Comparison of ENCODE assay signal across 14 cellular contexts in genomic region chr6:134041093-134041492, GRCh38. TPM values are rescaled to one million over a fixed set of nuclear protein-coding genes. Genes with fewer than 3 reads are reported as not detected.
DNase-seq lines count a peak whose midpoint lies in the region; ATAC-seq and TF ChIP-seq lines count a peak whose summit lies in the region.
"Had no signal": no experiment of that assay in that cellular context is flagged by ENCODE, and none has a peak within 500 bp of the region (broad histone marks: within the 10 kb centered on the region; RNA-seq: fewer than 3 reads in every experiment).

No MANE protein-coding gene starts in this region.

- H3K4me3 Mint-ChIP-seq in CD14-positive monocyte = peak overlapping the region in 1 of 2 donors; percentile 49
- H3K4me3 Mint-ChIP-seq: activated naive CD8-positive, alpha-beta T cell treated with anti-CD3 and anti-CD28 coated beads, Interleukin-2, amount 10 ng/mL, durations not matched to agents 7 days and 5 days; CD8-positive, alpha-beta T cell had no signal

- no peak for DNase-seq in CD14-positive monocyte (ENCODE audit: low spot score)
- peak; percentile 78 for DNase-seq in M059J (ENCODE audit: low read depth)
- DNase-seq in hepatic stellate cell (ENCODE audit: low spot score) = peak; percentile 48
- no peak for DNase-seq in KBM-7
- no peak for DNase-seq in activated CD8-positive, alpha-beta memory T cell treated with anti-CD3 and anti-CD28 coated beads for 24 hours
- DNase-seq in GDM1 (lab: John Stamatoyannopoulos, UW) = no peak
- DNase-seq in stimulated activated CD8-positive, alpha-beta memory T cell treated with anti-CD3 and anti-CD28 coated beads, Interleukin-4, amount 100 ng/mL, for 48 hours = no peak
- DNase-seq: activated CD4-positive, alpha-beta T cell treated with anti-CD3 and anti-CD28 coated beads for 48 hours; activated naive CD8-positive, alpha-beta T cell treated with anti-CD3 and anti-CD28 coated beads, Interleukin-2, amount 10 ng/mL, durations not matched to agents 7 days and 5 days; CD8-positive, alpha-beta T cell; erythroblast; MG63; SHP77 had no signal

- intact Hi-C loops in CD14-positive monocyte (cut with micrococcal nuclease) = no loop called here

- in situ Hi-C loops in KBM-7 (cut with MboI; ENCODE audit: low pct_unique_long_range_greater_than_20kb, low sequenced_read_pairs) = no loop called here

- H3K27me3 Mint-ChIP-seq in CD14-positive monocyte (ENCODE audit: low read depth in 3 of 3) = peaks cover 0 to 3% (median 0%) of the 10 kb centered on the region in 3 donors

- H3K4me1 Mint-ChIP-seq in CD14-positive monocyte = peaks cover 28% of the 10 kb centered on the region

- peaks cover 0 to 5% of the 10 kb centered on the region in 2 donors for H3K36me3 Mint-ChIP-seq in CD14-positive monocyte
- H3K36me3 Mint-ChIP-seq: CD8-positive, alpha-beta T cell had no signal

- H3K9me3 Mint-ChIP-seq in CD14-positive monocyte = peaks cover 7 to 16% (median 9%) of the 10 kb centered on the region in 7 donors

- peak; percentile 88 for ATAC-seq in SK-N-SH treated with all-trans-retinoic acid at 6 μM for 48 hours
- ATAC-seq: CD8-positive, alpha-beta T cell had no signal

- TF ChIP-seq CTCF in CD14-positive monocyte (IDR thresholded peaks at IDR 0.05) = no peak

- peak overlapping the region; percentile 23 to 80 (median 78) for H3K27ac Mint-ChIP-seq in CD14-positive monocyte
- H3K27ac Mint-ChIP-seq: activated naive CD8-positive, alpha-beta T cell treated with anti-CD3 and anti-CD28 coated beads, Interleukin-2, amount 10 ng/mL, durations not matched to agents 7 days and 5 days; CD8-positive, alpha-beta T cell had no signal

TF ChIP-seq in SK-N-SH treated with all-trans-retinoic acid at 6 μM for 48 hours, 23 proteins besides CTCF, POLR2A, EP300 and RAD21:
- TF ChIP-seq ARNTL (CRISPR knock-in tag; IDR thresholded peaks at IDR 0.05; ENCODE audit: borderline replicate concordance, low read depth) (no peak), ZNF8 (CRISPR knock-in tag; IDR thresholded peaks at IDR 0.05) (no peak), PPARA (CRISPR knock-in tag; IDR thresholded peaks at IDR 0.05; ENCODE audit: borderline replicate concordance) (no peak), OSR1 (CRISPR knock-in tag; IDR thresholded peaks at IDR 0.05) (no peak), RARB (CRISPR knock-in tag; IDR thresholded peaks at IDR 0.05) (no peak), BACH2 (CRISPR knock-in tag; IDR thresholded peaks at IDR 0.05; ENCODE audit: borderline replicate concordance) (no peak), ZFP3 (CRISPR knock-in tag; IDR thresholded peaks at IDR 0.05) (no peak), SNAI2 (CRISPR knock-in tag; IDR thresholded peaks at IDR 0.05) (no peak), ZC3H10 (CRISPR knock-in tag; IDR thresholded peaks at IDR 0.05) (no peak), POU6F1 (CRISPR knock-in tag; IDR thresholded peaks at IDR 0.05; ENCODE audit: borderline replicate concordance, low read depth) (no peak), ISL1 (CRISPR knock-in tag; IDR thresholded peaks at IDR 0.05) (no peak), TSHZ2 (CRISPR knock-in tag; IDR thresholded peaks at IDR 0.05) (no peak), ZFP30 (CRISPR knock-in tag; IDR thresholded peaks at IDR 0.05) (no peak), GLIS3 (CRISPR knock-in tag; IDR thresholded peaks at IDR 0.05) (no peak), ZNF565 (CRISPR knock-in tag; conservative IDR thresholded peaks at IDR 0.05; ENCODE audit: low read depth) (no peak), ESRRG (CRISPR knock-in tag; IDR thresholded peaks at IDR 0.05) (no peak)
- TF ChIP-seq, protein P1, sequence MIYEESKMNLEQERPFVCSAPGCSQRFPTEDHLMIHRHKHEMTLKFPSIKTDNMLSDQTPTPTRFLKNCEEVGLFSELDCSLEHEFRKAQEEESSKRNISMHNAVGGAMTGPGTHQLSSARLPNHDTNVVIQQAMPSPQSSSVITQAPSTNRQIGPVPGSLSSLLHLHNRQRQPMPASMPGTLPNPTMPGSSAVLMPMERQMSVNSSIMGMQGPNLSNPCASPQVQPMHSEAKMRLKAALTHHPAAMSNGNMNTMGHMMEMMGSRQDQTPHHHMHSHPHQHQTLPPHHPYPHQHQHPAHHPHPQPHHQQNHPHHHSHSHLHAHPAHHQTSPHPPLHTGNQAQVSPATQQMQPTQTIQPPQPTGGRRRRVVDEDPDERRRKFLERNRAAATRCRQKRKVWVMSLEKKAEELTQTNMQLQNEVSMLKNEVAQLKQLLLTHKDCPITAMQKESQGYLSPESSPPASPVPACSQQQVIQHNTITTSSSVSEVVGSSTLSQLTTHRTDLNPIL (CRISPR knock-in tag; IDR thresholded peaks at IDR 0.05; ENCODE audit: low read depth) = no peak

RNA-seq across cellular contexts. Expression of gene SLC2A12, which starts 11.3 kb away (rescaled TPM):
- under 1 TPM; 0.27 to 0.42 TPM for polyA plus RNA-seq in CD14-positive monocyte
- 12.9 and 18.1 TPM in 2 replicates for total RNA-seq in M059J (2014; rRNA removed; shearing (Covaris generic))
- total RNA-seq: CD8-positive, alpha-beta T cell had no signal

Comparison
In these comparisons a context has a peak if more than half of its experiments do, and no peak if none do; other contexts are left out.
1. DNase-seq: peak in M059J (single experiment) and hepatic stellate cell (single experiment); none in CD14-positive monocyte (single experiment), KBM-7 (single experiment), activated CD8-positive, alpha-beta memory T cell treated with anti-CD3 and anti-CD28 coated beads for 24 hours (single experiment), GDM1 (single experiment) and stimulated activated CD8-positive, alpha-beta memory T cell treated with anti-CD3 and anti-CD28 coated beads, Interleukin-4, amount 100 ng/mL, for 48 hours (single experiment).